14 cellular contexts compared by ENCODE assay signal in the genomic region with DNA sequence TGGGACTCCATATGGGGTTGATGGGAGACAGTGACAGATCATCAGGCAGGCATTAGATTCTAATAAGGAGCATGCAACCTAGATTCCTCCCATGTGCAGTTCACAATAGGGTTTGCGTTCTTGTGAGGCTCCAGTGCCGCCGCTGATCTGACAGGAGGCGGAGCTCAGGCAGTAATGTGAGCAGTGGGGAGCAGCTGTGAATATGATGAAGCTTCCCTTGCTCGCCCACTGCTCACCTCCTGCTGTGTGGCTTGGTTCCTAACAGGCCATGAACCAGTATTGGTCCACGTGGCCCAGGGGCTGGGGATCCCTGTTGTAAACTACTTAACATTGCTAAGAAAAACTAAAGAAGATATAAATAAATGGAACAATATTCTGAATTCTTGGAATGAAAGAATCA.
A peak's percentile ranks its signal among the peaks of the same experiment; 100 is the strongest.
DNase-seq lines count a peak whose midpoint lies in the region; ATAC-seq, FAIRE-seq and TF ChIP-seq lines count a peak whose summit lies in the region.
"Had no signal": no experiment of that assay in that cellular context is flagged by ENCODE, and none has a peak within 500 bp of the region (broad histone marks: within the 10 kb centered on the region; RNA-seq: fewer than 3 reads in every experiment).

No MANE protein-coding gene starts in this region.

- peak; percentile 88 for FAIRE-seq in H1 (lab: Jason Lieb, UNC)
- FAIRE-seq: D721Med, GM12878 had no signal

- no peak overlapping the region for H2BK5ac ChIP-seq in H1 (ENCODE audit: low read depth, low read length)

- H4K20me1 ChIP-seq in H1 (replicated peaks in 1 of 2; ENCODE audit: control insufficient read depth in 1 of 2, insufficient read depth in 2 of 2, low read length in 2 of 2) = no peaks in the 10 kb centered on the region

- TF ChIP-seq RAD21 in H1 (IDR thresholded peaks at IDR 0.05 in 1 of 2, conservative IDR thresholded peaks at IDR 0.05 in 1 of 2; ENCODE audit: low read depth in 2 of 2, low read length in 2 of 2) = no peak

- H4K8ac ChIP-seq in H1 (ENCODE audit: extremely low read depth, insufficient read depth, low read length) = no peak overlapping the region

- no peak overlapping the region for H3K9ac ChIP-seq in H1 (replicated peaks in 1 of 4; ENCODE audit: extremely low read depth in 1 of 4, low read depth in 3 of 4, low read length in 3 of 4)

- no peak overlapping the region for H2BK120ac ChIP-seq in H1 (replicated peaks; ENCODE audit: low read depth, low read length)

- H3K36me3 ChIP-seq in H1 (ENCODE audit: control insufficient read depth in 2 of 4, insufficient read depth in 4 of 4, low read length in 3 of 4) (no peaks in the 10 kb centered on the region), psoas muscle (ENCODE audit: insufficient read depth in 1 of 2, low read depth in 1 of 2) (no peaks in the 10 kb centered on the region)
- H3K36me3 ChIP-seq: gastroesophageal sphincter had no signal

- H3K9me3 ChIP-seq in H1 (ENCODE audit: insufficient read depth in 2 of 2, low read depth in 1 of 2, low read length in 1 of 2) (no peaks in the 10 kb centered on the region; a peak in 1 of 4 replicates), psoas muscle (no peaks in the 10 kb centered on the region)
- H3K9me3 ChIP-seq: gastroesophageal sphincter had no signal

- peak; percentile 75 to 87 (median 79) for ATAC-seq in psoas muscle
- ATAC-seq in GM19023 (IDR thresholded peaks at IDR 0.05; ENCODE audit: unreplicated experiment) = no peak
- ATAC-seq in GM19452 (IDR thresholded peaks at IDR 0.05; ENCODE audit: unreplicated experiment) = no peak
- ATAC-seq in GM19463 (IDR thresholded peaks at IDR 0.05; ENCODE audit: unreplicated experiment) = no peak
- ATAC-seq: gastroesophageal sphincter, GM12878 had no signal

- H3K18ac ChIP-seq in H1 (ENCODE audit: extremely low read depth, low read length) = no peak overlapping the region

- TF ChIP-seq EP300 in H1 (IDR thresholded peaks at IDR 0.05; ENCODE audit: borderline replicate concordance in 1 of 2, low read depth in 2 of 2, low read length in 2 of 2) = no peak

- H2BK20ac ChIP-seq in H1 (ENCODE audit: low read length) = no peak overlapping the region

- no peak overlapping the region for H3K56ac ChIP-seq in H1 (replicated peaks; ENCODE audit: insufficient read length, low read depth, low read length)

- H3K27me3 ChIP-seq in H1 (replicated peaks in 1 of 4; ENCODE audit: control insufficient read depth in 3 of 4, extremely low read depth in 1 of 4, insufficient read depth in 3 of 4, low read length in 3 of 4) (no peaks in the 10 kb centered on the region), psoas muscle (ENCODE audit: insufficient read depth in 3 of 3, low read length in 2 of 3) (no peaks in the 10 kb centered on the region)
- H3K27me3 ChIP-seq: gastroesophageal sphincter had no signal

- no peak overlapping the region for H2AFZ ChIP-seq in H1 (ENCODE audit: low read length)

- H3K79me2 ChIP-seq in H1 (ENCODE audit: control insufficient read depth in 1 of 2, insufficient read depth in 2 of 2, low read length in 2 of 2) = no peaks in the 10 kb centered on the region

- no peak overlapping the region for H3K27ac ChIP-seq in H1 (ENCODE audit: low read depth, low read length)
- H3K27ac ChIP-seq in psoas muscle = peak overlapping the region; percentile 76
- H3K27ac ChIP-seq: gastroesophageal sphincter had no signal

- POLR2A ChIA-PET in H1 (lab: Charles Lee; ENCODE audit: partially characterized antibody) = interaction anchor here (0.6 to 1.0 kb wide), 2 partner anchors 19 to 688 kb away, joined by 3 to 5 read pairs; no protein-coding TSS in a partner anchor

- H3K23ac ChIP-seq in H1 (ENCODE audit: insufficient read length) = no peak overlapping the region

- no peaks in the 10 kb centered on the region for H3K79me1 ChIP-seq in H1 (ENCODE audit: low read depth, low read length)

- CTCF ChIA-PET in H1 (lab: Charles Lee; ENCODE audit: partially characterized antibody) = interaction anchor here (0.6 kb wide), 1 partner anchor 58 kb away, joined by 4 read pairs; no protein-coding TSS in a partner anchor

- no peak overlapping the region for H3K4me2 ChIP-seq in H1 (ENCODE audit: insufficient read depth in 1 of 2, low read depth in 2 of 2, low read length in 2 of 2)

- no peak overlapping the region for H2AK5ac ChIP-seq in H1 (ENCODE audit: low read depth, low read length)

- H2BK12ac ChIP-seq in H1 (ENCODE audit: low read depth, low read length) = no peak overlapping the region

- H3K14ac ChIP-seq in H1 (ENCODE audit: insufficient read length) = no peak overlapping the region

- WGBS in H1 (ENCODE audit: extremely low coverage in 1 of 2, insufficient coverage in 1 of 2, insufficient read length in 1 of 2, insufficient replicate concordance in 2 of 2, low coverage in 1 of 2, low lambda C conversion rate in 2 of 2, missing lambda C conversion rate in 1 of 2), 2 experiments = 29% methylated on average over 6 of the region's 6 CpGs; no CpG with 5 or more reads in 1 of the 2 experiments
- WGBS in psoas muscle, 3 donors = 12 to 29% (median 24%) methylated on average over 6 of the region's 6 CpGs

- H4K91ac ChIP-seq in H1 (replicated peaks; ENCODE audit: insufficient read length, low read length) = no peak overlapping the region

- no peak for TF ChIP-seq POLR2A in H1 (IDR thresholded peaks at IDR 0.05; ENCODE audit: control extremely low read depth in 1 of 2, low read depth in 2 of 2, low read length in 2 of 2)

- H3K23me2 ChIP-seq in H1 (ENCODE audit: low read depth, low read length) = no peaks in the 10 kb centered on the region

- H3K4ac ChIP-seq in H1 (replicated peaks; ENCODE audit: insufficient read length, low read depth, low read length) = no peak overlapping the region

- H4K5ac ChIP-seq in H1 (ENCODE audit: insufficient read length, low read depth, low read length) = no peak overlapping the region

- H3K4me1 ChIP-seq in H1 (replicated peaks in 1 of 4; ENCODE audit: control insufficient read depth in 3 of 4, insufficient read depth in 4 of 4, low read length in 3 of 4) (peaks cover 0 to 8% (median 6%) of the 10 kb centered on the region in 4 experiments; a peak in 5 of 7 replicates), psoas muscle (peaks cover 15% of the 10 kb centered on the region)

- peak; percentile 14 for DNase-seq in NCI-H1105 (lab: John Stamatoyannopoulos, UW)
- DNase-seq in NCI-H510A treated with DMSO at 0.1 percent for 48 hours (lab: John Stamatoyannopoulos, UW) = peak; percentile 68
- no peak for DNase-seq in H1 (ENCODE audit: low read depth in 1 of 2, low spot score in 2 of 2)
- no peak for DNase-seq in psoas muscle
- DNase-seq in stimulated activated CD4-positive, alpha-beta T cell treated with anti-CD3 and anti-CD28 coated beads, Interleukin-4, amount 100 ng/mL, for 1 hour = no peak
- DNase-seq: activated CD4-positive, alpha-beta T cell treated with anti-CD3 and anti-CD28 coated beads, Interleukin-2, amount 50 U/mL, for 4 hours; activated naive CD4-positive, alpha-beta T cell treated with anti-CD3 and anti-CD28 coated beads, Interleukin-2, amount 10 ng/mL, durations not matched to agents 7 days and 5 days; Kasumi-1 had no signal

- H3K4me3 ChIP-seq in H1 (ENCODE audit: extremely low read depth in 1 of 4, insufficient read depth in 2 of 4, low read depth in 3 of 4, low read length in 4 of 4) = no peak overlapping the region
- H3K4me3 ChIP-seq in psoas muscle = peak overlapping the region; percentile 51
- H3K4me3 ChIP-seq: gastroesophageal sphincter, GM12878 had no signal

- no peak overlapping the region for H2BK15ac ChIP-seq in H1 (ENCODE audit: low read length)

- intact Hi-C loops in psoas muscle (cut with DNase I) = loop anchor here in 1 of 2 donors (10.0 kb wide), 1 partner anchor 399 kb away; a partner anchor contains a TSS

- no peak for TF ChIP-seq CTCF in H1 (IDR thresholded peaks at IDR 0.05; ENCODE audit: control extremely low read depth in 1 of 3, insufficient read depth in 1 of 3, low read depth in 1 of 3, low read length in 3 of 3)
- TF ChIP-seq CTCF in psoas muscle (IDR thresholded peaks at IDR 0.05) = no peak

TF ChIP-seq in H1, 55 proteins besides CTCF, POLR2A, EP300 and RAD21:
- TF ChIP-seq RBBP5 (IDR thresholded peaks at IDR 0.05; ENCODE audit: borderline replicate concordance, low read depth, low read length) = no peak
- TF ChIP-seq SIN3A (conservative IDR thresholded peaks at IDR 0.05 in 1 of 2, IDR thresholded peaks at IDR 0.05 in 1 of 2; ENCODE audit: low read depth in 1 of 2, low read length in 2 of 2) = peak in 1 of 2 experiments; percentile 67; a peak in 1 of 4 replicates
- TF ChIP-seq, protein P1, sequence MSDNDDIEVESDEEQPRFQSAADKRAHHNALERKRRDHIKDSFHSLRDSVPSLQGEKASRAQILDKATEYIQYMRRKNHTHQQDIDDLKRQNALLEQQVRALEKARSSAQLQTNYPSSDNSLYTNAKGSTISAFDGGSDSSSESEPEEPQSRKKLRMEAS (IDR thresholded peaks at IDR 0.05) = peak; percentile 40; the same call in 1 of the 2 replicates
- no peak for TF ChIP-seq SP2 (IDR thresholded peaks at IDR 0.05; ENCODE audit: low read length)

Comparison
In these comparisons a context has a peak if more than half of its experiments do, and no peak if none do; other contexts are left out.
1. DNase-seq: peak in NCI-H1105 (single experiment) and NCI-H510A treated with DMSO at 0.1 percent for 48 hours (single experiment); none in H1 (0 of 2), psoas muscle (0 of 2) and stimulated activated CD4-positive, alpha-beta T cell treated with anti-CD3 and anti-CD28 coated beads, Interleukin-4, amount 100 ng/mL, for 1 hour (single experiment).
2. ATAC-seq: peak in psoas muscle (4 of 4); none in GM19023 (single experiment), GM19452 (single experiment) and GM19463 (single experiment).